ENCODE assay signal across 8 cellular contexts in genomic region chr6:7243188-7243942, GRCh38.
DNase-seq lines count a peak whose midpoint lies in the region; ATAC-seq and TF ChIP-seq lines count a peak whose summit lies in the region.

No MANE protein-coding gene starts in this region.

- no peaks in the 10 kb centered on the region for H3K9me3 Mint-ChIP-seq in activated naive CD4-positive, alpha-beta T cell treated with anti-CD3 and anti-CD28 coated beads, Interleukin-2, amount 50 U/mL, for 72 hours

- peaks cover 0 to under 1% of the 10 kb centered on the region in 2 donors for H3K36me3 Mint-ChIP-seq in activated naive CD4-positive, alpha-beta T cell treated with anti-CD3 and anti-CD28 coated beads, Interleukin-2, amount 50 U/mL, for 72 hours

- WGBS in HUES64 = 27% methylated on average over 7 of the region's 7 CpGs
- WGBS in prostate gland = 4% methylated on average over 7 of the region's 7 CpGs

- no peaks in the 10 kb centered on the region for H3K79me2 ChIP-seq in OCI-LY7 (ENCODE audit: insufficient read depth, low read depth, low read length)

- TF ChIP-seq CTCF in OCI-LY7 (conservative IDR thresholded peaks at IDR 0.05; ENCODE audit: low read length) (peak; percentile 96), prostate gland (IDR thresholded peaks at IDR 0.05) (peak; percentile 54 to 88 (median 86))

- H3K9ac ChIP-seq in HUES64 (ENCODE audit: low read depth, low read length) = no peak overlapping the region

- H4K20me1 ChIP-seq in OCI-LY7 (ENCODE audit: insufficient read depth, low read length) = no peaks in the 10 kb centered on the region

- POLR2A ChIA-PET in OCI-LY7 (lab: Charles Lee) = no interaction called here

- peaks cover 22% of the 10 kb centered on the region for H3K4me1 ChIP-seq in HUES64 (ENCODE audit: insufficient read depth, low read length)
- peaks cover 16% of the 10 kb centered on the region for H3K4me1 ChIP-seq in OCI-LY7 (ENCODE audit: insufficient read depth, low read length, poor library complexity, severe bottlenecking)
- peaks cover 6% of the 10 kb centered on the region for H3K4me1 ChIP-seq in prostate gland (replicated peaks)

- H3K27me3 ChIP-seq in HUES64 (ENCODE audit: insufficient read depth, low read length) (no peaks in the 10 kb centered on the region), prostate gland (replicated peaks; ENCODE audit: insufficient read depth) (no peaks in the 10 kb centered on the region)

- ATAC-seq in activated naive CD4-positive, alpha-beta T cell treated with anti-CD3 and anti-CD28 coated beads, Interleukin-2, amount 50 U/mL, for 72 hours = peak; percentile 49 to 62
- ATAC-seq in HG02885 (IDR thresholded peaks at IDR 0.05; ENCODE audit: poor library complexity, unreplicated experiment) = no peak

- CTCF ChIA-PET in OCI-LY7 (lab: Charles Lee; ENCODE audit: unreplicated experiment) = interaction anchor here (0.6 to 1.0 kb wide), 3 partner anchors 9 to 566 kb away, joined by 3 read pairs; no protein-coding TSS in a partner anchor

- H3K36me3 ChIP-seq in HUES64 (ENCODE audit: insufficient read depth, low read length) = peaks cover 16% of the 10 kb centered on the region
- no peaks in the 10 kb centered on the region for H3K36me3 ChIP-seq in OCI-LY7 (ENCODE audit: insufficient read depth, low read length)
- peaks cover 2 to 16% of the 10 kb centered on the region in 2 donors for H3K36me3 ChIP-seq in prostate gland

- no peak overlapping the region for H2AFZ ChIP-seq in OCI-LY7 (ENCODE audit: low read length)

- H3K4me2 ChIP-seq in OCI-LY7 (ENCODE audit: low read length) = no peak overlapping the region

- H3K27ac ChIP-seq in HUES64 (ENCODE audit: low read depth, low read length) (peak overlapping the region; percentile 71), OCI-LY7 (ENCODE audit: low read depth, low read length, poor library complexity, severe bottlenecking) (no peak overlapping the region), prostate gland (peak overlapping the region; percentile 65 to 85)

- TF ChIP-seq POLR2A in prostate gland (IDR thresholded peaks at IDR 0.05) = no peak

- DNase-seq in SHP77 (lab: John Stamatoyannopoulos, UW) (peak; percentile 12 to 38), SHP77 treated with DMSO at 0.1 percent for 48 hours (lab: John Stamatoyannopoulos, UW) (no peak), OCI-LY7 (ENCODE audit: low spot score) (peak; percentile 75), head of caudate nucleus (peak in 31 of 42 donors; percentile 18 to 83 (median 55)), prostate gland (ENCODE audit: low spot score) (no peak)
- DNase-seq in activated naive CD4-positive, alpha-beta T cell treated with anti-CD3 and anti-CD28 coated beads, Interleukin-2, amount 50 U/mL, for 72 hours (ENCODE audit: low spot score in 2 of 2) = peak in 1 of 2 donors; percentile 53

- intact Hi-C loops in OCI-LY7 (cut with micrococcal nuclease; ENCODE audit: unreplicated experiment) (no loop called here), head of caudate nucleus (cut with DNase I) (loop anchor here (5.0 to 10.0 kb wide), 2 partner anchors 519 to 566 kb away; no protein-coding TSS in a partner anchor), prostate gland (cut with DNase I) (loop anchor here (2.0 kb wide), 1 partner anchor 567 kb away; no protein-coding TSS in a partner anchor)

- H3K27ac Mint-ChIP-seq in activated naive CD4-positive, alpha-beta T cell treated with anti-CD3 and anti-CD28 coated beads, Interleukin-2, amount 50 U/mL, for 72 hours = no peak overlapping the region

- no peaks in the 10 kb centered on the region for H3K9me2 ChIP-seq in OCI-LY7 (ENCODE audit: insufficient read depth, low read length)

- H3K9me3 ChIP-seq in HUES64 (ENCODE audit: insufficient read depth, low read depth, low read length) = no peaks in the 10 kb centered on the region
- no peaks in the 10 kb centered on the region for H3K9me3 ChIP-seq in OCI-LY7 (ENCODE audit: low read length)
- no peaks in the 10 kb centered on the region for H3K9me3 ChIP-seq in prostate gland

- H3K4me3 ChIP-seq in HUES64 (ENCODE audit: low read length) (no peak overlapping the region), OCI-LY7 (ENCODE audit: low read depth, low read length, poor library complexity, severe bottlenecking) (no peak overlapping the region), prostate gland (no peak overlapping the region)

- BruUV-seq in OCI-LY7 (replicated peaks; lab: Mats Ljungman, UMichigan) = no TSS peak

Comparison
In these comparisons a context has a peak if more than half of its experiments do, and no peak if none do; other contexts are left out.
1. DNase-seq: peak in SHP77 (2 of 2), OCI-LY7 (single experiment) and head of caudate nucleus (31 of 42); none in SHP77 treated with DMSO at 0.1 percent for 48 hours (single experiment) and prostate gland (single experiment).